Comparison of ENCODE assay signal across 10 cellular contexts in genomic region chr17:72432881-72433280, GRCh38.
"Had no signal": no experiment of that assay in that cellular context is flagged by ENCODE, and none has a peak within 500 bp of the region (broad histone marks: within the 10 kb centered on the region; RNA-seq: fewer than 3 reads in every experiment).

No MANE protein-coding gene starts in this region.

- DNase-seq: activated CD4-positive, alpha-beta T cell treated with anti-CD3 and anti-CD28 coated beads for 1 hour; activated CD4-positive, alpha-beta T cell treated with anti-CD3 and anti-CD28 coated beads, Interleukin-2, amount 50 U/mL, for 4 hours; activated naive CD4-positive, alpha-beta T cell treated with Interleukin-2 at 50 U/mL for 16 hours; aorta; dorsolateral prefrontal cortex; left ventricle myocardium inferior; stimulated activated CD4-positive, alpha-beta T cell treated with anti-CD3 and anti-CD28 coated beads, Interleukin-1b, Interleukin-23, amount 100 ng/mL, for 48 hours; stimulated activated naive CD8-positive, alpha-beta T cell treated with anti-CD3 and anti-CD28 coated beads, Interleukin-15, amount 100 ng/mL, for 72 hours; T-cell; T-helper 9 cell had no signal

- H3K27ac ChIP-seq: dorsolateral prefrontal cortex, left ventricle myocardium inferior had no signal

- H3K9me3 ChIP-seq: left ventricle myocardium inferior had no signal

- H3K4me3 ChIP-seq: dorsolateral prefrontal cortex, left ventricle myocardium inferior had no signal

- H3K36me3 ChIP-seq: left ventricle myocardium inferior had no signal

- H3K4me1 ChIP-seq: left ventricle myocardium inferior had no signal

- H3K27me3 ChIP-seq: dorsolateral prefrontal cortex had no signal
